In the genomic region with DNA sequence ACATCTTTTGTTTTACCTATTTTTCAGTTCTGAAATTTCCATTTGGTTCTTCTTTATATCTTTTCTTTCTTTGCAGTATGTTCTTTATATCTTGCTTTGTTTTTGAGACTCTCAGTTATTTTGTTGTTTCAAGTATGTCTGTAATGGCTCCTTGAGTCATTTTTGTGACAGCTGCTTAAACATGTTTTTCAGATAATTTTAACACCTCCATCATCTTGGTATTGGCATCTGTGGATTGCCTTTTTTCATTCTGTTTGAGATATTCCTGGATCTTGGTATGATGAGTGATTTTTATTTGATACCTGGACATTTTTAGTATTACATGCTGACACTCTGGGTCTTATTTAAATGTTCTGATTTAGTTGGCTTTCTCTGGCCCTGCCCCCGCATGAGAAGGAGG, we compare ENCODE assay signal across 15 cellular contexts.
"Had no signal": no experiment of that assay in that cellular context is flagged by ENCODE, and none has a peak within 500 bp of the region (broad histone marks: within the 10 kb centered on the region; RNA-seq: fewer than 3 reads in every experiment).

No MANE protein-coding gene starts in this region.

- H3K4me3 ChIP-seq: mucosa of descending colon, ovary, sigmoid colon, tibial artery, uterus had no signal

- H3K9me3 ChIP-seq: mucosa of descending colon, ovary, sigmoid colon, tibial artery, uterus had no signal

- DNase-seq: activated CD4-positive, alpha-beta T cell treated with anti-CD3 and anti-CD28 coated beads for 48 hours; activated gamma-delta T cell treated with Interleukin-2 at 50 U/mL for 16 hours; central memory CD4-positive, alpha-beta T cell; cortex of kidney; effector memory CD4-positive, alpha-beta T cell; islet precursor cell; mammary epithelial cell; mucosa of descending colon; ovary; sigmoid colon; stimulated activated CD4-positive, alpha-beta T cell treated with anti-CD3 and anti-CD28 coated beads, Interleukin-4, amount 100 ng/mL, for 1 hour; stimulated activated CD8-positive, alpha-beta memory T cell treated with anti-CD3 and anti-CD28 coated beads, Interleukin-4, amount 100 ng/mL, for 48 hours; tibial artery; uterus; WERI-Rb-1 had no signal

- H3K27me3 ChIP-seq: ovary, sigmoid colon, tibial artery, uterus had no signal

- H3K27ac ChIP-seq: ovary, sigmoid colon, tibial artery, uterus, WERI-Rb-1 had no signal

- H3K4me1 ChIP-seq: uterus had no signal

- H3K36me3 ChIP-seq: ovary, sigmoid colon, tibial artery, uterus, WERI-Rb-1 had no signal
